Comparison of ENCODE assay signal across 8 cellular contexts in the genomic region with DNA sequence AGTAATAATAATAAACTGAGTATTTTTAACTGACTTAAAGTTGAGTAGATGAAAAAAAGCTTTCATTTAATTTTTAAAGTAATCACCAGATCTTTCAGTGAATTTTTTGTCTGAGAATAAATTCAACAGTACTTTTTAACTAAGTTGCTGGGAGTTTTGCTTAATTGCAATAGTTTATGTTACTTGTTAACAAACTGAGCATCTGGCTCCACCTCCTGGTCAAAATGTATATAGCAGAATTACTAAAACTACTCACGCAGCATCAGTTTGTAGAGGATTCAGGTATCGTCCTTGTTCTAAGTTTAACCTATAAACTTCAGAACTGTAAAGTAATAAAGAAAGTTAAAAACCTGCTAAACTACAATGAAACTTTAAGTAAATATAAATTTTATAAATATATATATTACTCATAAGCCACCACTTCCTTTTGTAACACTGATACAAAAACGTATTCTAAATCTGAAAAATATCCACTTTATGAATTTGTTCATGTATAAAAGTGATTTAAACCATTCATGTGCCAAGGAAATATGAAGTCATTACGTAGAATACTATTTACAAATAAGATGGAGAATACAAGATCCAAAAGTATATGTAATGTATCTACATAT. TPM values are rescaled to one million over a fixed set of nuclear protein-coding genes. Genes with fewer than 3 reads are reported as not detected.
A peak's percentile ranks its signal among the peaks of the same experiment; 100 is the strongest.
DNase-seq lines count a peak whose midpoint lies in the region; ATAC-seq and TF ChIP-seq lines count a peak whose summit lies in the region.

No MANE protein-coding gene starts in this region.

- H3K9ac ChIP-seq in mammary epithelial cell (ENCODE audit: insufficient read depth, low read length) = no peak overlapping the region

- TF ChIP-seq CTCF in mammary epithelial cell (conservative IDR thresholded peaks at IDR 0.05 in 1 of 2, IDR thresholded peaks at IDR 0.05 in 1 of 2; ENCODE audit: extremely low read depth in 1 of 2, insufficient read depth in 1 of 2, low read depth in 1 of 2, low read length in 2 of 2) (peak; percentile 61 to 68), lower lobe of right lung (IDR thresholded peaks at IDR 0.05) (peak; percentile 74)

- WGBS in mammary epithelial cell (ENCODE audit: low coverage, missing lambda C conversion rate) = 27% methylated on average over 4 of the region's 4 CpGs
- 29 to 31% methylated on average over 4 of the region's 4 CpGs for WGBS in aorta, 2 donors

- H3K36me3 ChIP-seq in mammary epithelial cell (ENCODE audit: insufficient read depth, low read length) (peaks cover 20% of the 10 kb centered on the region), lower lobe of right lung (peaks cover 62% of the 10 kb centered on the region), aorta (ENCODE audit: control insufficient read depth in 1 of 2, insufficient read depth in 2 of 2, low read length in 1 of 2) (peaks cover 0 to 2% of the 10 kb centered on the region in 2 donors)

- peaks cover 95% of the 10 kb centered on the region for H3K36me3 Mint-ChIP-seq in stimulated activated effector memory CD8-positive, alpha-beta T cell treated with anti-CD3 and anti-CD28 coated beads, Interleukin-12 subunit alpha, Interleukin-12 subunit beta, amount 100 ng/mL, for 72 hours

- H3K27me3 ChIP-seq in mammary epithelial cell (ENCODE audit: insufficient read depth, low read length) = no peaks in the 10 kb centered on the region
- H3K27me3 ChIP-seq in lower lobe of right lung (ENCODE audit: low read depth) = no peaks in the 10 kb centered on the region
- H3K27me3 ChIP-seq in aorta (ENCODE audit: control insufficient read depth in 1 of 2, insufficient read depth in 2 of 2, low read length in 1 of 2) = no peaks in the 10 kb centered on the region

- H3K4me3 Mint-ChIP-seq in stimulated activated effector memory CD8-positive, alpha-beta T cell treated with anti-CD3 and anti-CD28 coated beads, Interleukin-12 subunit alpha, Interleukin-12 subunit beta, amount 100 ng/mL, for 72 hours = no peak overlapping the region

- dilution Hi-C loops in mammary epithelial cell (cut with HindIII; ENCODE audit: low sequenced_read_pairs) = loop anchor here (5.0 to 10.0 kb wide), 3 partner anchors 96 to 544 kb away; partner anchors contain the start of genes ODC1 and RRM2

- H3K9me3 ChIP-seq in mammary epithelial cell (replicated peaks; ENCODE audit: insufficient read depth, low read length) (no peaks in the 10 kb centered on the region), lower lobe of right lung (no peaks in the 10 kb centered on the region), aorta (ENCODE audit: control insufficient read depth, low read length) (no peaks in the 10 kb centered on the region)

- no peaks in the 10 kb centered on the region for H3K79me2 ChIP-seq in mammary epithelial cell (ENCODE audit: insufficient read depth, low read length)

- BruUV-seq in mammary epithelial cell (replicated peaks; lab: Mats Ljungman, UMichigan) = no TSS peak

- no peaks in the 10 kb centered on the region for H3K4me1 Mint-ChIP-seq in stimulated activated effector memory CD8-positive, alpha-beta T cell treated with anti-CD3 and anti-CD28 coated beads, Interleukin-12 subunit alpha, Interleukin-12 subunit beta, amount 100 ng/mL, for 72 hours

- ATAC-seq in lower lobe of right lung (no peak), aorta (ENCODE audit: low FRiP score) (no peak)
- ATAC-seq in stimulated activated effector memory CD8-positive, alpha-beta T cell treated with anti-CD3 and anti-CD28 coated beads, Interleukin-12 subunit alpha, Interleukin-12 subunit beta, amount 100 ng/mL, for 72 hours = no peak

- in situ Hi-C loops in mammary epithelial cell (cut with MboI; ENCODE audit: low sequenced_read_pairs in 2 of 2) = loop anchor here (25.0 kb wide), 2 partner anchors 531 to 606 kb away; no protein-coding TSS in a partner anchor

- no peak overlapping the region for H3K27ac ChIP-seq in mammary epithelial cell (ENCODE audit: insufficient read depth, low read depth, low read length)
- no peak overlapping the region for H3K27ac ChIP-seq in lower lobe of right lung
- no peak overlapping the region for H3K27ac ChIP-seq in aorta (ENCODE audit: low read depth in 1 of 2, low read length in 2 of 2)

- H2AFZ ChIP-seq in mammary epithelial cell (ENCODE audit: low read depth, low read length) = no peak overlapping the region

- intact Hi-C loops in mammary epithelial cell (cut with micrococcal nuclease) (loop anchor here (2.0 to 10.0 kb wide), 5 partner anchors 111 to 596 kb away; partner anchors contain the start of gene HPCAL1), lower lobe of right lung (cut with DNase I) (no loop called here), aorta (cut with DNase I) (loop anchor here in 1 of 2 donors (10.0 kb wide), 1 partner anchor 544 kb away; the partner anchor contains the start of gene RRM2)

- H3K4me1 ChIP-seq in mammary epithelial cell (ENCODE audit: insufficient read depth, low read length) (no peaks in the 10 kb centered on the region), lower lobe of right lung (no peaks in the 10 kb centered on the region), aorta (ENCODE audit: control insufficient read depth in 1 of 2, insufficient read depth in 2 of 2, low read length in 2 of 2) (no peaks in the 10 kb centered on the region)

- no peak overlapping the region for H3K4me3 ChIP-seq in mammary epithelial cell (replicated peaks in 1 of 3; ENCODE audit: insufficient read depth in 1 of 3, low read depth in 2 of 3, low read length in 3 of 3)
- H3K4me3 ChIP-seq in lower lobe of right lung = no peak overlapping the region
- H3K4me3 ChIP-seq in aorta (ENCODE audit: low read length in 2 of 2) = no peak overlapping the region

- no peak overlapping the region for H3K4me2 ChIP-seq in mammary epithelial cell (ENCODE audit: insufficient read depth, low read depth, low read length)

- no peak overlapping the region for H3K27ac Mint-ChIP-seq in stimulated activated effector memory CD8-positive, alpha-beta T cell treated with anti-CD3 and anti-CD28 coated beads, Interleukin-12 subunit alpha, Interleukin-12 subunit beta, amount 100 ng/mL, for 72 hours

- no peaks in the 10 kb centered on the region for H3K9me3 Mint-ChIP-seq in stimulated activated effector memory CD8-positive, alpha-beta T cell treated with anti-CD3 and anti-CD28 coated beads, Interleukin-12 subunit alpha, Interleukin-12 subunit beta, amount 100 ng/mL, for 72 hours

- CTCF ChIA-PET in mammary epithelial cell (lab: Charles Lee; ENCODE audit: low non-redundant PET) = no interaction called here

- peak; percentile 60 for DNase-seq in DMS114 treated with DMSO at 0.1 percent for 48 hours (lab: John Stamatoyannopoulos, UW; ENCODE audit: unreplicated experiment)
- DNase-seq in HCEC 1CT = peak; percentile 39
- DNase-seq in NCI-H69 (lab: John Stamatoyannopoulos, UW) = peak; percentile 46
- DNase-seq in mammary epithelial cell = peak; percentile 39
- no peak for DNase-seq in lower lobe of right lung
- DNase-seq in aorta = no peak
- no peak for DNase-seq in stimulated activated effector memory CD8-positive, alpha-beta T cell treated with anti-CD3 and anti-CD28 coated beads, Interleukin-12 subunit alpha, Interleukin-12 subunit beta, amount 100 ng/mL, for 72 hours (ENCODE audit: low spot score in 2 of 2)
- no peak for DNase-seq in activated CD4-positive, alpha-beta T cell treated with anti-CD3 and anti-CD28 coated beads for 1 hour

- H4K20me1 ChIP-seq in mammary epithelial cell (ENCODE audit: insufficient read depth, low read length) = no peaks in the 10 kb centered on the region

RNA-seq across cellular contexts. Expression of gene NOL10, which starts 21.3 kb away (rescaled TPM):
- total RNA-seq in mammary epithelial cell (10 to 100 TPM; 33.0 to 38.7 TPM), lower lobe of right lung (17.2 TPM), aorta (10 to 100 TPM; 20.7 to 25.1 TPM)
- polyA plus RNA-seq in mammary epithelial cell (18.5 TPM), aorta (10 to 100 TPM; 10.0 to 10.9 TPM)
- 87.7 TPM for polyA minus RNA-seq in mammary epithelial cell

RNA-seq across cellular contexts. Expression of gene ATP6V1C2, which starts 52.9 kb away (rescaled TPM):
- total RNA-seq in mammary epithelial cell (under 1 TPM in 1 of 2 donors, not detected in 1; under 0.01 TPM), lower lobe of right lung (1.7 TPM), aorta (1 to 10 TPM in 1 of 2 donors, under 1 TPM in 1; 0.49 to 1.7 TPM)
- polyA plus RNA-seq in mammary epithelial cell (0.01 TPM), aorta (1 to 10 TPM in 1 of 2 donors, under 1 TPM in 1; 0.13 to 2.5 TPM)
- polyA minus RNA-seq in mammary epithelial cell = not detected

Comparison
In these comparisons a context has a peak if more than half of its experiments do, and no peak if none do; other contexts are left out.
1. DNase-seq: peak in DMS114 treated with DMSO at 0.1 percent for 48 hours (single experiment), HCEC 1CT (single experiment), NCI-H69 (single experiment) and mammary epithelial cell (single experiment); none in lower lobe of right lung (single experiment), aorta (0 of 2), stimulated activated effector memory CD8-positive, alpha-beta T cell treated with anti-CD3 and anti-CD28 coated beads, Interleukin-12 subunit alpha, Interleukin-12 subunit beta, amount 100 ng/mL, for 72 hours (0 of 2) and activated CD4-positive, alpha-beta T cell treated with anti-CD3 and anti-CD28 coated beads for 1 hour (single experiment).